Comparison of ENCODE assay signal across 10 cellular contexts in the genomic region with DNA sequence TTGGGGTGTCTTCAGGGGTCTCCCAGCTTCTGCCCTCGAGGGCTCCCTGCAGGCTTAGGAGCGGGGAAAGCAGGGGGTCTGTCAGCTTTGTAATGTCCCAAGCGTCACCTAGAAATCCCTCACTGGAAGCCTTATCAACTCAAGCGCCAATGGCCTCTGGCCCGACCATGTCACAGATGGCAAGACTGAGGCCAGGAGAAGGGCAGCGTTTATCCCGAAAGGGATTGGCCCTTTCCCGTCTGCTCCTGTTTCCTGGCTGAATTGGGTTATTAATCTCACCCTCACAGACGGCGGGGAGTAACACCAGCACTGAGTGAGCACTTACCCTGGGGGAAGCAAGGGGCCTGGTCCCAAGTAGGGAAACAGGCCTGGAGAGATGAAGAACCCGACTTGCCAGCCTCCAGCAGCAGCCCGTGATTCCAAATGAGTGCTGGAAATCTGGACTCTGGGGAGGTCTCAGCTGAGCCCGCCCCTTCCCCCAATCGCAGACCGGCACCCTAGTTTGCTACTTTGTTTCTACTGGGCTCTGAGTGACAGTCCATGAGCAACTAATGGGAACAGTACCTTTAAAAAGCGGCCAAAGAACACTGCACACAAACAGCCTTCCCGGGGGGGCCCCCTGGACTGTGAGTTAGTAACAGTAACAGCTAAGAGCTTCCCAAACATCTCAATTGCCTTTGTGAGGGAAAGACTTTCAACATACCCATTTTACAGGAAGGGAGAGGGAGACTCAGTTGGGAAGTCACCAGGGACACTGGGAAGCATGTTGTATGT. TPM values are rescaled to one million over a fixed set of nuclear protein-coding genes. Genes with fewer than 3 reads are reported as not detected.
DNase-seq lines count a peak whose midpoint lies in the region; ATAC-seq and TF ChIP-seq lines count a peak whose summit lies in the region.
"Had no signal": no experiment of that assay in that cellular context is flagged by ENCODE, and none has a peak within 500 bp of the region (broad histone marks: within the 10 kb centered on the region; RNA-seq: fewer than 3 reads in every experiment).

No MANE protein-coding gene starts in this region.

- no peak for TF ChIP-seq EP300 in stomach (IDR thresholded peaks at IDR 0.05)

- no peaks in the 10 kb centered on the region for H4K20me1 ChIP-seq in H9 (ENCODE audit: control insufficient read depth, insufficient read depth, insufficient read length)
- H4K20me1 ChIP-seq in hepatocyte (ENCODE audit: insufficient read depth, poor library complexity, severe bottlenecking): peaks cover 18% of the 10 kb centered on the region

- no peak overlapping the region for H3K9ac ChIP-seq in H9 (ENCODE audit: extremely low read depth, insufficient read length, low read length)

- no peak overlapping the region for H4K91ac ChIP-seq in H9 (ENCODE audit: insufficient read length, low read depth, low read length)

- peaks cover 32 to 51% of the 10 kb centered on the region in 2 experiments for H3K4me1 Mint-ChIP-seq in H9

- no peak overlapping the region for H3K56ac ChIP-seq in H9 (ENCODE audit: insufficient read length, low read depth, low read length)

- H3K36me3 Mint-ChIP-seq in H9 (ENCODE audit: insufficient read depth in 1 of 3, low read depth in 3 of 3): no peaks in the 10 kb centered on the region

- H3K9me3 ChIP-seq in H9 (ENCODE audit: control insufficient read depth, low read depth, low read length) (no peaks in the 10 kb centered on the region), hepatocyte (ENCODE audit: low read depth) (no peaks in the 10 kb centered on the region), stomach (no peaks in the 10 kb centered on the region)

- no peak overlapping the region for H4K8ac ChIP-seq in H9 (replicated peaks; ENCODE audit: insufficient read length, low read depth, low read length)

- WGBS in H9 (ENCODE audit: extremely low coverage, insufficient read length, low lambda C conversion rate): no CpG with 5 or more reads among the region's 17 CpGs
- 77% methylated on average over 17 of the region's 17 CpGs for WGBS in hepatocyte (ENCODE audit: low lambda C conversion rate, missing lambda C conversion rate)
- WGBS in stomach, 5 donors: 68 to 86% (median 82%) methylated on average over 17 of the region's 17 CpGs

- H3K36me3 ChIP-seq in hepatocyte (replicated peaks; ENCODE audit: insufficient read depth, low read depth) (no peaks in the 10 kb centered on the region), stomach (no peaks in the 10 kb centered on the region)

- H3K4me3 Mint-ChIP-seq in H9: 0 out of 5 replicates have a peak overlapping the region, but pooled peaks of 1 of the 2 experiments have one; percentile 12

- no peak overlapping the region for H3K18ac ChIP-seq in H9 (ENCODE audit: insufficient read length, low read depth, low read length)

- H4K5ac ChIP-seq in H9 (ENCODE audit: insufficient read length, low read depth, low read length): no peak overlapping the region

- intact Hi-C loops in stomach (cut with DNase I; ENCODE audit: low total_unique reads): loop anchor here (10.0 kb wide), 1 partner anchor 65 kb away; no protein-coding TSS in a partner anchor

- H3K4me2 ChIP-seq in H9 (ENCODE audit: insufficient read depth, insufficient read length, low read length) (peak overlapping the region; percentile 32), hepatocyte (peak overlapping the region; percentile 82)

- no peak for ATAC-seq in HG02870 (IDR thresholded peaks at IDR 0.05; ENCODE audit: unreplicated experiment)
- ATAC-seq: effector memory CD8-positive, alpha-beta T cell had no signal

- H3K27me3 ChIP-seq in H9 (ENCODE audit: insufficient read depth, low read length) (no peaks in the 10 kb centered on the region), hepatocyte (no peaks in the 10 kb centered on the region), stomach (no peaks in the 10 kb centered on the region)

- no peak overlapping the region for H3K23ac ChIP-seq in H9 (ENCODE audit: insufficient read length, low read depth, low read length)

- no peak overlapping the region for H2AK5ac ChIP-seq in H9 (ENCODE audit: insufficient read length, low read length)

- H2BK120ac ChIP-seq in H9 (ENCODE audit: low read depth, low read length, poor library complexity, severe bottlenecking): no peak overlapping the region

- H2BK15ac ChIP-seq in H9 (ENCODE audit: low read depth, low read length): no peak overlapping the region

- no peak overlapping the region for H3K27ac ChIP-seq in H9 (ENCODE audit: insufficient read length, low read depth, low read length)
- H3K27ac ChIP-seq in VCaP: peak overlapping the region; percentile 98
- peak overlapping the region; percentile 91 for H3K27ac ChIP-seq in hepatocyte
- peak overlapping the region in 4 of 5 donors; percentile 81 to 99 (median 92) for H3K27ac ChIP-seq in stomach
- H3K27ac ChIP-seq: C4-2B had no signal

- H3K4me3 ChIP-seq in hepatocyte (no peak overlapping the region), stomach (no peak overlapping the region)

- H2BK20ac ChIP-seq in H9 (ENCODE audit: low read depth, low read length, poor library complexity, severe bottlenecking): no peak overlapping the region

- peaks cover 17% of the 10 kb centered on the region for H3K23me2 ChIP-seq in H9 (ENCODE audit: insufficient read length, low read depth, low read length, poor library complexity, severe bottlenecking)

- H3K27ac Mint-ChIP-seq in H9: peak overlapping the region in 2 of 3 experiments; percentile 23 to 48; a peak in 1 of 7 replicates
- H3K27ac Mint-ChIP-seq: effector memory CD8-positive, alpha-beta T cell had no signal

- no peak overlapping the region for H3T11ph ChIP-seq in H9 (ENCODE audit: low read length)

- H3K4me1 ChIP-seq in H9 (ENCODE audit: insufficient read depth, low read length) (peaks cover 7% of the 10 kb centered on the region; the same call in 1 of the 2 replicates), hepatocyte (ENCODE audit: insufficient read depth) (peaks cover 37% of the 10 kb centered on the region), stomach (peaks cover 32 to 56% (median 43%) of the 10 kb centered on the region in 4 donors)

- H2AFZ ChIP-seq in H9 (ENCODE audit: low read length) (no peak overlapping the region), hepatocyte (no peak overlapping the region)

- no peak overlapping the region for H3K14ac ChIP-seq in H9 (ENCODE audit: insufficient read depth, low read length)

- no peaks in the 10 kb centered on the region for H3K9me2 ChIP-seq in hepatocyte (replicated peaks; ENCODE audit: insufficient read depth)

- H2BK12ac ChIP-seq in H9 (ENCODE audit: insufficient read length, low read depth, low read length): peak overlapping the region; percentile 28

- TF ChIP-seq CTCF in H9 (conservative IDR thresholded peaks at IDR 0.05) (no peak), VCaP (conservative IDR thresholded peaks at IDR 0.05) (no peak), hepatocyte (IDR thresholded peaks at IDR 0.05; ENCODE audit: poor library complexity) (no peak), stomach (IDR thresholded peaks at IDR 0.05) (no peak)

- no peaks in the 10 kb centered on the region for H3K9me3 Mint-ChIP-seq in H9
- H3K9me3 Mint-ChIP-seq: effector memory CD8-positive, alpha-beta T cell had no signal

- no peak overlapping the region for H2BK5ac ChIP-seq in H9 (ENCODE audit: insufficient read length, low read length)

- no peak overlapping the region for H3K4ac ChIP-seq in H9 (ENCODE audit: low read depth, low read length)

- no peaks in the 10 kb centered on the region for H3K79me1 ChIP-seq in H9 (ENCODE audit: insufficient read depth, low read depth, low read length, poor library complexity, severe bottlenecking)

- H3K27me3 Mint-ChIP-seq in H9 (ENCODE audit: low read depth): no peaks in the 10 kb centered on the region
- H3K27me3 Mint-ChIP-seq: effector memory CD8-positive, alpha-beta T cell had no signal

- H3K79me2 ChIP-seq in H9 (ENCODE audit: insufficient read depth, low read length): peaks cover 11% of the 10 kb centered on the region; the same call in 1 of the 2 replicates
- peaks cover 23% of the 10 kb centered on the region for H3K79me2 ChIP-seq in hepatocyte

- TF ChIP-seq POLR2A in stomach (IDR thresholded peaks at IDR 0.05): no peak

- DNase-seq in H9: no peak
- DNase-seq in hepatocyte (ENCODE audit: low spot score): no peak
- DNase-seq in stomach: no peak
- DNase-seq in stimulated activated naive CD4-positive, alpha-beta T cell treated with Interleukin-2 at 50 U/mL for 16 hours (lab: John Stamatoyannopoulos, UW): no peak
- no peak for DNase-seq in NCI-H1105 (lab: John Stamatoyannopoulos, UW)
- DNase-seq in UCSD-AML1 (lab: John Stamatoyannopoulos, UW; ENCODE audit: unreplicated experiment): no peak
- DNase-seq: effector memory CD8-positive, alpha-beta T cell had no signal

RNA-seq across cellular contexts. Expression of a gene that starts 2.1 kb away (rescaled TPM):
- total RNA-seq in H9 (2021) (220 and 226 TPM in 2 replicates), hepatocyte (12.9 and 40.3 TPM in 2 replicates), stomach (100 to 1,000 TPM in 4 of 5 donors, 10 to 100 TPM in 1; 61.7 to 292 (median 116) TPM)
- polyA plus RNA-seq in hepatocyte (121 and 136 TPM in 2 replicates), stomach (10 to 100 TPM; 27.2 to 49.6 (median 37.7) TPM)
